ENCODE assay signal across 8 cellular contexts in the genomic region with DNA sequence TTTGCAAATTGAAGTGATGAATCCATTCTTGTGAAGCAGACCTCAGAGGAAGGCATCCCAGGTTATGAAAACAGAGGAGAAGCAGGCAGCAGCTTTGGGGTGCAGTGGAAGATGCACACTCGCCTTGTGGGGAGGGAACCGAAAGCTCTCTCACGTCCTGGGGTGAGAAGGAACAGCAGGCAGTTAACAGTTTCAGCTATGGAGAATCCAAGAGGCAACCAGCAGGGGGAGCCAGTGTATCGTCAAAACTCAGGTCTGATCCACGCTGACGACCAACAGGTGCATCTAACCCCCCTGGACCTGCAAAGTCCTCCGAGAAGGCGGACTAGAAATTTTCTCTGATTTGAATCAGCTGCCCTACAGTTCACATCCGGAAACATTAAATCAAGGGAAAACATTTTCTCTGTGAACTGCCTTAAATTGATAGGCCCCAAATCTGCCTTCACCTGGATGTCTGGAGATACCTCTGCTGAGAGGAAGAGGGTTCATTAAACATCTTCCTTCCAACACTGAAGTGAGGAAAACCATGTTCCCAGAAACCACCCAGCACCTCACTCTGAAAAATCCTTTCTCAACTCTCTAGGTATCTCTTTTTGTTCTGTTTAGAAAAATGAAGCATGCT.
A peak's percentile ranks its signal among the peaks of the same experiment; 100 is the strongest.
DNase-seq lines count a peak whose midpoint lies in the region; ATAC-seq and TF ChIP-seq lines count a peak whose summit lies in the region.

No MANE protein-coding gene starts in this region.

- H3K4me3 Mint-ChIP-seq in activated B cell treated with CpG ODN at 0.5 μM for 24 hours: no peak overlapping the region

- POLR2A ChIA-PET in activated B cell treated with CpG ODN at 0.5 μM for 24 hours (lab: Charles Lee): no interaction called here

- DNase-seq in AG09309 (ENCODE audit: low read depth): no peak
- DNase-seq in NCI-H2029 treated with DMSO at 0.1 percent for 48 hours (lab: John Stamatoyannopoulos, UW): peak; percentile 65
- DNase-seq in activated B cell treated with CpG ODN at 0.5 μM for 24 hours: peak; percentile 32
- peak; percentile 1 to 6 for DNase-seq in cerebellar nuclear complex (lab: John Stamatoyannopoulos, UW)
- DNase-seq in left kidney (ENCODE audit: low read depth, low spot score): peak; percentile 88
- peak; percentile 25 to 50 (median 27) for DNase-seq in stimulated activated CD4-positive, alpha-beta T cell treated with anti-CD3 and anti-CD28 coated beads, TNF-alpha, amount 100 ng/mL, for 4 hours (ENCODE audit: low read depth in 3 of 3)

- TF ChIP-seq CTCF in AG09309 (IDR thresholded peaks at IDR 0.05; ENCODE audit: control insufficient read depth, insufficient read depth, low read depth, low read length, missing control alignments) (peak; percentile 80), activated B cell treated with CpG ODN at 0.5 μM for 24 hours (IDR thresholded peaks at IDR 0.05) (no peak)

- peaks cover 4% of the 10 kb centered on the region for H3K4me1 Mint-ChIP-seq in activated B cell treated with CpG ODN at 0.5 μM for 24 hours

- H3K36me3 Mint-ChIP-seq in activated B cell treated with CpG ODN at 0.5 μM for 24 hours (ENCODE audit: low read depth): no peaks in the 10 kb centered on the region

- CTCF ChIA-PET in activated B cell treated with CpG ODN at 0.5 μM for 24 hours (lab: Charles Lee): interaction anchor here (0.8 to 3.4 kb wide), 3 partner anchors 49 to 116 kb away, joined by 3 to 48 read pairs (median 3); no protein-coding TSS in a partner anchor

- intact Hi-C loops in activated B cell treated with CpG ODN at 0.5 μM for 24 hours (cut with micrococcal nuclease): loop anchor here (1.0 kb wide), 2 partner anchors 50 to 115 kb away; no protein-coding TSS in a partner anchor

- no peaks in the 10 kb centered on the region for H3K9me3 Mint-ChIP-seq in activated B cell treated with CpG ODN at 0.5 μM for 24 hours

- H3K27ac Mint-ChIP-seq in activated B cell treated with CpG ODN at 0.5 μM for 24 hours: no peak overlapping the region

- H3K4me3 ChIP-seq in AG09309 (ENCODE audit: control insufficient read depth, low read depth, low read length): no peak overlapping the region

- peaks cover 11% of the 10 kb centered on the region for H3K27me3 Mint-ChIP-seq in activated B cell treated with CpG ODN at 0.5 μM for 24 hours

- ATAC-seq in GM18520 (IDR thresholded peaks at IDR 0.05; ENCODE audit: unreplicated experiment) (peak; percentile 74), HG02973 (IDR thresholded peaks at IDR 0.05; ENCODE audit: unreplicated experiment) (peak; percentile 87), activated B cell treated with CpG ODN at 0.5 μM for 24 hours (ENCODE audit: low read depth) (peak; percentile 66)
